ENCODE assay signal across 20 cellular contexts in genomic region chr7:97601941-97602457, GRCh38.
DNase-seq lines count a peak whose midpoint lies in the region; ATAC-seq and TF ChIP-seq lines count a peak whose summit lies in the region.
"Had no signal": no experiment of that assay in that cellular context is flagged by ENCODE, and none has a peak within 500 bp of the region (broad histone marks: within the 10 kb centered on the region; RNA-seq: fewer than 3 reads in every experiment).

No MANE protein-coding gene starts in this region.

- CTCF ChIA-PET in activated naive CD4-positive, alpha-beta T cell treated with anti-CD3 and anti-CD28 coated beads for 36 hours (lab: Charles Lee), result no interaction called here

- H3K27me3 Mint-ChIP-seq in activated naive CD4-positive, alpha-beta T cell treated with anti-CD3 and anti-CD28 coated beads for 36 hours (ENCODE audit: low read depth), result no peaks in the 10 kb centered on the region
- H3K27me3 Mint-ChIP-seq: activated CD8-positive, alpha-beta memory T cell treated with anti-CD3 and anti-CD28 coated beads, Interleukin-2, amount 10 ng/mL, durations not matched to agents 7 days and 5 days; CD4-positive, alpha-beta memory T cell; stimulated activated naive CD8-positive, alpha-beta T cell treated with anti-CD3 and anti-CD28 coated beads, Interleukin-15, amount 100 ng/mL, for 72 hours had no signal

- H3K36me3 Mint-ChIP-seq in activated naive CD4-positive, alpha-beta T cell treated with anti-CD3 and anti-CD28 coated beads for 36 hours (ENCODE audit: low read depth), result no peaks in the 10 kb centered on the region
- H3K36me3 Mint-ChIP-seq: activated CD8-positive, alpha-beta memory T cell treated with anti-CD3 and anti-CD28 coated beads, Interleukin-2, amount 10 ng/mL, durations not matched to agents 7 days and 5 days; CD4-positive, alpha-beta memory T cell had no signal

- H3K9me3 ChIP-seq in right cardiac atrium (ENCODE audit: control insufficient read depth, low read length), result no peaks in the 10 kb centered on the region
- H3K9me3 ChIP-seq: gastroesophageal sphincter, lower lobe of right lung, prostate gland had no signal

- H3K27me3 ChIP-seq in right cardiac atrium (ENCODE audit: control insufficient read depth, insufficient read depth), result no peaks in the 10 kb centered on the region

- no peaks in the 10 kb centered on the region for H3K9me3 Mint-ChIP-seq in activated naive CD4-positive, alpha-beta T cell treated with anti-CD3 and anti-CD28 coated beads for 36 hours
- H3K9me3 Mint-ChIP-seq: stimulated activated naive CD8-positive, alpha-beta T cell treated with anti-CD3 and anti-CD28 coated beads, Interleukin-15, amount 100 ng/mL, for 72 hours had no signal

- no peaks in the 10 kb centered on the region for H3K4me1 Mint-ChIP-seq in activated naive CD4-positive, alpha-beta T cell treated with anti-CD3 and anti-CD28 coated beads for 36 hours (ENCODE audit: low read depth)
- H3K4me1 Mint-ChIP-seq: CD4-positive, alpha-beta memory T cell; stimulated activated naive CD8-positive, alpha-beta T cell treated with anti-CD3 and anti-CD28 coated beads, Interleukin-15, amount 100 ng/mL, for 72 hours had no signal

- TF ChIP-seq POLR2A in GM18505 (IDR thresholded peaks at IDR 0.05; ENCODE audit: borderline replicate concordance, extremely low read depth, insufficient read depth, insufficient read length), result no peak

- H3K4me1 ChIP-seq in right cardiac atrium (ENCODE audit: control insufficient read depth, insufficient read depth, low read length), result no peaks in the 10 kb centered on the region
- H3K4me1 ChIP-seq: gastroesophageal sphincter, lower lobe of right lung, prostate gland had no signal

- peak; percentile 67 for ATAC-seq in GM18505 (IDR thresholded peaks at IDR 0.05; ENCODE audit: unreplicated experiment)
- ATAC-seq in GM19438 (IDR thresholded peaks at IDR 0.05; ENCODE audit: low read depth, unreplicated experiment), result peak; percentile 98
- peak; percentile 63 for ATAC-seq in HG02763 (IDR thresholded peaks at IDR 0.05; ENCODE audit: unreplicated experiment)
- peak; percentile 77 for ATAC-seq in HG03460 (IDR thresholded peaks at IDR 0.05; ENCODE audit: unreplicated experiment)
- ATAC-seq in HG03196 (IDR thresholded peaks at IDR 0.05; ENCODE audit: unreplicated experiment), result no peak
- no peak for ATAC-seq in right cardiac atrium
- ATAC-seq: activated CD8-positive, alpha-beta memory T cell treated with anti-CD3 and anti-CD28 coated beads, Interleukin-2, amount 10 ng/mL, durations not matched to agents 7 days and 5 days; gastroesophageal sphincter; lower lobe of right lung; stimulated activated naive CD8-positive, alpha-beta T cell treated with anti-CD3 and anti-CD28 coated beads, Interleukin-15, amount 100 ng/mL, for 72 hours had no signal

- intact Hi-C loops in activated naive CD4-positive, alpha-beta T cell treated with anti-CD3 and anti-CD28 coated beads for 36 hours (cut with micrococcal nuclease), result no loop called here
- intact Hi-C loops in right cardiac atrium (cut with DNase I), result no loop called here

- no peak overlapping the region for H3K27ac Mint-ChIP-seq in activated naive CD4-positive, alpha-beta T cell treated with anti-CD3 and anti-CD28 coated beads for 36 hours
- H3K27ac Mint-ChIP-seq: activated CD8-positive, alpha-beta memory T cell treated with anti-CD3 and anti-CD28 coated beads, Interleukin-2, amount 10 ng/mL, durations not matched to agents 7 days and 5 days; CD4-positive, alpha-beta memory T cell; stimulated activated naive CD8-positive, alpha-beta T cell treated with anti-CD3 and anti-CD28 coated beads, Interleukin-15, amount 100 ng/mL, for 72 hours had no signal

- 78% methylated on average over 1 of the region's 1 CpG for WGBS in right cardiac atrium

- H3K27ac ChIP-seq in right cardiac atrium (ENCODE audit: low read length), result no peak overlapping the region
- H3K27ac ChIP-seq: coronary artery, gastroesophageal sphincter, lower lobe of right lung, prostate gland had no signal

- no peak overlapping the region for H3K4me3 ChIP-seq in right cardiac atrium (ENCODE audit: low read length)
- H3K4me3 ChIP-seq: coronary artery, gastroesophageal sphincter, lower lobe of right lung, prostate gland had no signal

- H3K4me3 Mint-ChIP-seq in activated naive CD4-positive, alpha-beta T cell treated with anti-CD3 and anti-CD28 coated beads for 36 hours, result no peak overlapping the region
- H3K4me3 Mint-ChIP-seq: activated CD8-positive, alpha-beta memory T cell treated with anti-CD3 and anti-CD28 coated beads, Interleukin-2, amount 10 ng/mL, durations not matched to agents 7 days and 5 days; CD4-positive, alpha-beta memory T cell; stimulated activated naive CD8-positive, alpha-beta T cell treated with anti-CD3 and anti-CD28 coated beads, Interleukin-15, amount 100 ng/mL, for 72 hours had no signal

- DNase-seq in activated naive CD4-positive, alpha-beta T cell treated with anti-CD3 and anti-CD28 coated beads for 36 hours, result no peak
- no peak for DNase-seq in right cardiac atrium
- no peak for DNase-seq in SK-N-DZ (ENCODE audit: low spot score)
- DNase-seq: activated CD8-positive, alpha-beta memory T cell treated with anti-CD3 and anti-CD28 coated beads, Interleukin-2, amount 10 ng/mL, durations not matched to agents 7 days and 5 days; activated naive CD4-positive, alpha-beta T cell; CD4-positive, alpha-beta memory T cell; KBM-7; lower lobe of right lung; NCI-H1417; NCI-H226; SHP77 treated with DMSO at 0.1 percent for 48 hours; stimulated activated naive CD8-positive, alpha-beta T cell treated with anti-CD3 and anti-CD28 coated beads, Interleukin-15, amount 100 ng/mL, for 72 hours had no signal

Comparison
In these comparisons a context has a peak if more than half of its experiments do, and no peak if none do; other contexts are left out.
1. ATAC-seq: peak in GM18505 (single experiment), GM19438 (single experiment), HG02763 (single experiment) and HG03460 (single experiment); none in HG03196 (single experiment) and right cardiac atrium (0 of 2).